ENCODE assay signal across 13 cellular contexts in the genomic region with DNA sequence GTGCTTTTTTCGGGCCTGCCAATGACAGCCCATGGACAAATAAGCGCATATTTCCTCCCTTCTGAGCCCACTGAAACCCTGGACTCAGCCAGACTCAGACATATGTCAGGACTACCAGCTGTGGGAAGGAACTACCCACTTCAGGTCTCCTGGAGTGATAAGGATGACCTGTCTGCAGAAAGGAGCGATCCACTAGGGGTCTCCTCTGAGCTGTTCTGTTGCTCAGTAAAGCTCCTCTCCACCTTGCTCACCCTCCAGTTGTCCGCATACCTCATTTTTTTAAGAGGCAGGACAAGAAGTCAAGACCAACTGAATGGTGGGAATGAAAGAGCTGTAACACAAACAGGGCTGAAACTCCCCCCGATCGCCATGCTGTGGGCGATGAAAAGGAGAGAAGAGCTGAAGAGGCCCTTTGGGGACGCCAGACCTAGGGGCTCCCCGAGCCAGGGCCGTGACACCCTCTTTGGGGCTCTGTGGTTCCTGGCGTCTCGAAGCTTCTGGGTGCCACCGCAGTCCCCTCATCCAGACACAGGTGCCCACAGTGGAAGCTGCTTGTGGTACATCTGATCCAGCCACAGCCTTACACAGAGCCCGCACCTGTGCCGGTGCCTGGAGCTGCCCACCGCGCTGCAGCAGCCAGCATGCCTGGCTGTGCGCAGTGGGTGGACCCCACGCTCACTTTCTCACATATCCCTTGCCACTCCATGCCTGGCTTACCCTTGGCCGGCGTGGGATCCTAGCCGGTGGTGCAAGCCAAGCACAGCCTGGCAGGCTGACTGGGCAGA.
DNase-seq lines count a peak whose midpoint lies in the region; ATAC-seq, FAIRE-seq and TF ChIP-seq lines count a peak whose summit lies in the region.
"Had no signal": no experiment of that assay in that cellular context is flagged by ENCODE, and none has a peak within 500 bp of the region (broad histone marks: within the 10 kb centered on the region; RNA-seq: fewer than 3 reads in every experiment).

No MANE protein-coding gene starts in this region.

- no peak overlapping the region for H3K27ac Mint-ChIP-seq in effector memory CD8-positive, alpha-beta T cell
- H3K27ac Mint-ChIP-seq: activated CD8-positive, alpha-beta T cell treated with anti-CD3 and anti-CD28 coated beads for 36 hours; mesothelial cell of epicardium had no signal

- no peaks in the 10 kb centered on the region for H3K36me3 Mint-ChIP-seq in effector memory CD8-positive, alpha-beta T cell (ENCODE audit: insufficient read depth)
- H3K36me3 Mint-ChIP-seq: mesothelial cell of epicardium had no signal

- CTCF ChIA-PET in HepG2 (lab: Yijun Ruan, JAX; ENCODE audit: low intra/inter-chr PET ratio, low total read pairs), result interaction anchor here (1.6 kb wide), 1 partner anchor 620 kb away, joined by 5 read pairs; no protein-coding TSS in a partner anchor

- H3K27ac ChIP-seq in HepG2 (ENCODE audit: extremely low read length, insufficient read depth, low read length) (no peak overlapping the region), right lobe of liver (no peak overlapping the region), esophagus muscularis mucosa (replicated peaks in 1 of 4) (no peak overlapping the region)
- H3K27ac ChIP-seq: C4-2B had no signal

- H3K4me1 Mint-ChIP-seq in effector memory CD8-positive, alpha-beta T cell (ENCODE audit: low read depth in 2 of 2), result no peaks in the 10 kb centered on the region

- no TSS peak for BruUV-seq in HepG2 (replicated peaks; lab: Mats Ljungman, UMichigan)

- H3K4me1 ChIP-seq in HepG2 (ENCODE audit: insufficient read depth, low read length), result no peaks in the 10 kb centered on the region
- no peaks in the 10 kb centered on the region for H3K4me1 ChIP-seq in right lobe of liver
- H3K4me1 ChIP-seq in esophagus muscularis mucosa, result no peaks in the 10 kb centered on the region

- no peaks in the 10 kb centered on the region for H3K27me3 ChIP-seq in HepG2 (ENCODE audit: control insufficient read depth in 1 of 2, insufficient read depth in 2 of 2, low read length in 2 of 2)
- H3K27me3 ChIP-seq in right lobe of liver, result no peaks in the 10 kb centered on the region
- H3K27me3 ChIP-seq in esophagus muscularis mucosa, result peaks cover 0 to 3% (median 0%) of the 10 kb centered on the region in 4 donors

- peak; percentile 100 for ATAC-seq in HepG2
- no peak for ATAC-seq in right lobe of liver
- no peak for ATAC-seq in effector memory CD8-positive, alpha-beta T cell (replicated peaks)
- ATAC-seq: activated CD8-positive, alpha-beta T cell treated with anti-CD3 and anti-CD28 coated beads for 36 hours had no signal

- no peak overlapping the region for H3K9ac ChIP-seq in HepG2 (ENCODE audit: insufficient read depth, low read depth, low read length)

- TF ChIP-seq POLR2A in HepG2 (IDR thresholded peaks at IDR 0.05; ENCODE audit: insufficient read depth in 1 of 2, low read depth in 2 of 2, low read length in 2 of 2) (no peak), right lobe of liver (IDR thresholded peaks at IDR 0.05) (no peak), esophagus muscularis mucosa (IDR thresholded peaks at IDR 0.05; ENCODE audit: low read depth) (no peak)

- POLR2A ChIA-PET in HepG2 (lab: Yijun Ruan, JAX), result no interaction called here

- FAIRE-seq in HepG2 (lab: Jason Lieb, UNC), result peak; percentile 63
- FAIRE-seq: astrocyte had no signal

- intact Hi-C loops in HepG2 (cut with micrococcal nuclease; ENCODE audit: unreplicated experiment), result loop anchor here (1.0 kb wide), 1 partner anchor 138 kb away; no protein-coding TSS in a partner anchor
- intact Hi-C loops in right lobe of liver (cut with DNase I), result no loop called here
- intact Hi-C loops in esophagus muscularis mucosa (cut with DNase I), result no loop called here

- TF ChIP-seq RAD21 in HepG2 (CRISPR knock-in tag; IDR thresholded peaks at IDR 0.05), result no peak

- no peak overlapping the region for H3K4me3 Mint-ChIP-seq in effector memory CD8-positive, alpha-beta T cell
- H3K4me3 Mint-ChIP-seq: activated CD8-positive, alpha-beta T cell treated with anti-CD3 and anti-CD28 coated beads for 36 hours; mesothelial cell of epicardium had no signal

- TF ChIP-seq EP300 in HepG2 (IDR thresholded peaks at IDR 0.05; ENCODE audit: low read depth in 2 of 2, low read length in 2 of 2) (no peak), HepG2 (CRISPR knock-in tag; IDR thresholded peaks at IDR 0.05; ENCODE audit: borderline replicate concordance) (no peak), esophagus muscularis mucosa (IDR thresholded peaks at IDR 0.05) (no peak)

- WGBS in HepG2 (ENCODE audit: low lambda C conversion rate), result 42% methylated on average over 16 of the region's 22 CpGs
- 54% methylated on average over 4 of the region's 22 CpGs for WGBS in right lobe of liver (ENCODE audit: insufficient coverage, low coverage, low lambda C conversion rate, missing lambda C conversion rate)
- WGBS in esophagus muscularis mucosa, result 91% methylated on average over 13 of the region's 22 CpGs

- no peak overlapping the region for H3K4me2 ChIP-seq in HepG2 (ENCODE audit: low read depth, low read length)

- no peaks in the 10 kb centered on the region for H3K27me3 Mint-ChIP-seq in effector memory CD8-positive, alpha-beta T cell
- H3K27me3 Mint-ChIP-seq: activated CD8-positive, alpha-beta T cell treated with anti-CD3 and anti-CD28 coated beads for 36 hours had no signal

- H3K9me3 ChIP-seq in HepG2 (ENCODE audit: low read length) (no peaks in the 10 kb centered on the region), right lobe of liver (no peaks in the 10 kb centered on the region), esophagus muscularis mucosa (no peaks in the 10 kb centered on the region)

- H3K36me3 ChIP-seq in HepG2 (replicated peaks in 1 of 2; ENCODE audit: control insufficient read depth in 1 of 2, insufficient read depth in 2 of 2, low read length in 2 of 2) (no peaks in the 10 kb centered on the region), right lobe of liver (no peaks in the 10 kb centered on the region), esophagus muscularis mucosa (no peaks in the 10 kb centered on the region)

- H4K20me1 ChIP-seq in HepG2 (ENCODE audit: insufficient read depth, low read length), result no peaks in the 10 kb centered on the region

- H3K79me2 ChIP-seq in HepG2 (ENCODE audit: insufficient read depth, low read length), result no peaks in the 10 kb centered on the region

- no peak overlapping the region for H2AFZ ChIP-seq in HepG2 (ENCODE audit: low read length)

- peak; percentile 45 for DNase-seq in HepG2 (ENCODE audit: low spot score)
- no peak for DNase-seq in right lobe of liver
- peak; percentile 59 for DNase-seq in OCI-M1 (lab: John Stamatoyannopoulos, UW)
- peak; percentile 13 for DNase-seq in glomerular visceral epithelial cell (ENCODE audit: extremely low spot score)
- no peak for DNase-seq in SW 1271 (lab: John Stamatoyannopoulos, UW)
- no peak for DNase-seq in AML-193 (lab: John Stamatoyannopoulos, UW)
- no peak for DNase-seq in esophagus muscularis mucosa (ENCODE audit: extremely low spot score)
- no peak for DNase-seq in effector memory CD8-positive, alpha-beta T cell
- DNase-seq: activated CD8-positive, alpha-beta T cell treated with anti-CD3 and anti-CD28 coated beads for 36 hours; stimulated activated CD4-positive, alpha-beta T cell treated with anti-CD3 and anti-CD28 coated beads, Interleukin-12 subunit alpha, Interleukin-12 subunit beta, amount 100 ng/mL, for 4 hours had no signal

- in situ Hi-C loops in HepG2 (cut with HindIII; ENCODE audit: extremely low pct_ligation_motif_present, low pct_unique_long_range_greater_than_20kb), result loop anchor here (25.0 kb wide), 2 partner anchors 624 to 849 kb away; no protein-coding TSS in a partner anchor

- TF ChIP-seq CTCF in HepG2 (CRISPR knock-in tag; IDR thresholded peaks at IDR 0.05) (peak; percentile 74), right lobe of liver (IDR thresholded peaks at IDR 0.05) (no peak), esophagus muscularis mucosa (IDR thresholded peaks at IDR 0.05) (no peak)

- H3K9me3 Mint-ChIP-seq in effector memory CD8-positive, alpha-beta T cell, result peaks cover 7 to 22% of the 10 kb centered on the region in 2 donors
- H3K9me3 Mint-ChIP-seq: activated CD8-positive, alpha-beta T cell treated with anti-CD3 and anti-CD28 coated beads for 36 hours; mesothelial cell of epicardium had no signal

- no peak overlapping the region for H3K4me3 ChIP-seq in HepG2 (replicated peaks in 1 of 3; ENCODE audit: insufficient read depth in 1 of 3, low read depth in 2 of 3, low read length in 3 of 3)
- H3K4me3 ChIP-seq in right lobe of liver, result no peak overlapping the region
- no peak overlapping the region for H3K4me3 ChIP-seq in esophagus muscularis mucosa

TF ChIP-seq in HepG2, 621 proteins besides CTCF, POLR2A, EP300 and RAD21 (continues in another document):
- TF ChIP-seq AKAP8 (CRISPR knock-in tag; IDR thresholded peaks at IDR 0.05) (no peak), SMC3 (IDR thresholded peaks at IDR 0.05; ENCODE audit: low read length) (peak; percentile 40; the same call in 1 of the 2 replicates), FOXA1 (IDR thresholded peaks at IDR 0.05) (no peak), FOXA1 (CRISPR knock-in tag; IDR thresholded peaks at IDR 0.05) (no peak)
- TF ChIP-seq, protein P1, sequence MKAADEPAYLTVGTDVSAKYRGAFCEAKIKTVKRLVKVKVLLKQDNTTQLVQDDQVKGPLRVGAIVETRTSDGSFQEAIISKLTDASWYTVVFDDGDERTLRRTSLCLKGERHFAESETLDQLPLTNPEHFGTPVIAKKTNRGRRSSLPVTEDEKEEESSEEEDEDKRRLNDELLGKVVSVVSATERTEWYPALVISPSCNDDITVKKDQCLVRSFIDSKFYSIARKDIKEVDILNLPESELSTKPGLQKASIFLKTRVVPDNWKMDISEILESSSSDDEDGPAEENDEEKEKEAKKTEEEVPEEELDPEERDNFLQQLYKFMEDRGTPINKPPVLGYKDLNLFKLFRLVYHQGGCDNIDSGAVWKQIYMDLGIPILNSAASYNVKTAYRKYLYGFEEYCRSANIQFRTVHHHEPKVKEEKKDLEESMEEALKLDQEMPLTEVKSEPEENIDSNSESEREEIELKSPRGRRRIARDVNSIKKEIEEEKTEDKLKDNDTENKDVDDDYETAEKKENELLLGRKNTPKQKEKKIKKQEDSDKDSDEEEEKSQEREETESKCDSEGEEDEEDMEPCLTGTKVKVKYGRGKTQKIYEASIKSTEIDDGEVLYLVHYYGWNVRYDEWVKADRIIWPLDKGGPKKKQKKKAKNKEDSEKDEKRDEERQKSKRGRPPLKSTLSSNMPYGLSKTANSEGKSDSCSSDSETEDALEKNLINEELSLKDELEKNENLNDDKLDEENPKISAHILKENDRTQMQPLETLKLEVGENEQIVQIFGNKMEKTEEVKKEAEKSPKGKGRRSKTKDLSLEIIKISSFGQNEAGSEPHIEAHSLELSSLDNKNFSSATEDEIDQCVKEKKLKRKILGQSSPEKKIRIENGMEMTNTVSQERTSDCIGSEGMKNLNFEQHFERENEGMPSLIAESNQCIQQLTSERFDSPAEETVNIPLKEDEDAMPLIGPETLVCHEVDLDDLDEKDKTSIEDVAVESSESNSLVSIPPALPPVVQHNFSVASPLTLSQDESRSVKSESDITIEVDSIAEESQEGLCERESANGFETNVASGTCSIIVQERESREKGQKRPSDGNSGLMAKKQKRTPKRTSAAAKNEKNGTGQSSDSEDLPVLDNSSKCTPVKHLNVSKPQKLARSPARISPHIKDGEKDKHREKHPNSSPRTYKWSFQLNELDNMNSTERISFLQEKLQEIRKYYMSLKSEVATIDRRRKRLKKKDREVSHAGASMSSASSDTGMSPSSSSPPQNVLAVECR (CRISPR knock-in tag; IDR thresholded peaks at IDR 0.05; ENCODE audit: borderline replicate concordance), result no peak

Comparison
In these comparisons a context has a peak if more than half of its experiments do, and no peak if none do; other contexts are left out.
1. DNase-seq: peak in HepG2 (single experiment), OCI-M1 (single experiment) and glomerular visceral epithelial cell (single experiment); none in right lobe of liver (0 of 3), SW 1271 (0 of 2), AML-193 (0 of 2), esophagus muscularis mucosa (single experiment) and effector memory CD8-positive, alpha-beta T cell (0 of 3).